ENCODE assay signal across 8 cellular contexts in the genomic region with DNA sequence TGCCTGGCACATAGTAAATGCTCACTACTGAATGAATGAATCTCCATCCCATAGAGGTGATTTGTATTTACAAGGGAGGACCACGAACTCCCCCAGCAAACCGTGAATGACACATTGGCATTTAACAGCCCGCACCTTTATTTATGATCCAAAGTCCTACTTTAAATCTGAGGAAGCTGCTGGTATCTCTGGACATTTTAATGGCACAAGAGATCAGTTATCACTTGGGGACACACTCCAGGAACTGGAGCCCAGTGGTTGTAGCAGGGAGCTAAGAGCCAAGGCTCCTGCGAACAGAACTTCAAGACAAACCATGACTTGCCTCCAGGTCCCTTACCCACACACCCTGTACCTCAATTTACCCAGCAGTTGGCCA. TPM values are rescaled to one million over a fixed set of nuclear protein-coding genes. Genes with fewer than 3 reads are reported as not detected.
DNase-seq lines count a peak whose midpoint lies in the region; ATAC-seq lines count a peak whose summit lies in the region.

No MANE protein-coding gene starts in this region.

- no peaks in the 10 kb centered on the region for H3K27me3 ChIP-seq in subcutaneous abdominal adipose tissue (ENCODE audit: control insufficient read depth in 5 of 5, insufficient read depth in 4 of 5, low read length in 5 of 5)

- intact Hi-C loops in activated CD4-positive, alpha-beta T cell treated with anti-CD3 and anti-CD28 coated beads for 36 hours (cut with DNase I, micrococcal nuclease) = no loop called here

- H3K36me3 ChIP-seq in subcutaneous abdominal adipose tissue (ENCODE audit: control insufficient read depth in 5 of 5, insufficient read depth in 5 of 5, low read length in 5 of 5) = no peaks in the 10 kb centered on the region

- H3K4me3 Mint-ChIP-seq in activated CD4-positive, alpha-beta T cell treated with anti-CD3 and anti-CD28 coated beads for 36 hours = peak overlapping the region; percentile 83
- peak overlapping the region; percentile 93 to 98 (median 96) for H3K4me3 Mint-ChIP-seq in immature natural killer cell

- peak overlapping the region; percentile 62 for H3K27ac ChIP-seq in subcutaneous abdominal adipose tissue (ENCODE audit: low read depth, low read length)

- H3K27ac Mint-ChIP-seq in activated CD4-positive, alpha-beta T cell treated with anti-CD3 and anti-CD28 coated beads for 36 hours = peak overlapping the region; percentile 77
- peak overlapping the region; percentile 95 to 99 for H3K27ac Mint-ChIP-seq in activated naive CD4-positive, alpha-beta T cell treated with anti-CD3 and anti-CD28 coated beads, Interleukin-2, amount 50 U/mL, for 72 hours
- peak overlapping the region; percentile 91 to 96 (median 94) for H3K27ac Mint-ChIP-seq in immature natural killer cell

- H3K9me3 Mint-ChIP-seq in activated CD4-positive, alpha-beta T cell treated with anti-CD3 and anti-CD28 coated beads for 36 hours (ENCODE audit: low read depth) = no peaks in the 10 kb centered on the region
- no peaks in the 10 kb centered on the region for H3K9me3 Mint-ChIP-seq in activated naive CD4-positive, alpha-beta T cell treated with anti-CD3 and anti-CD28 coated beads, Interleukin-2, amount 50 U/mL, for 72 hours
- no peaks in the 10 kb centered on the region for H3K9me3 Mint-ChIP-seq in immature natural killer cell

- no peak for DNase-seq in activated CD4-positive, alpha-beta T cell treated with anti-CD3 and anti-CD28 coated beads for 36 hours
- no peak for DNase-seq in activated CD4-positive, alpha-beta T cell treated with anti-CD3 and anti-CD28 coated beads, Interleukin-2, amount 50 U/mL, for 48 hours
- DNase-seq in activated naive CD4-positive, alpha-beta T cell treated with anti-CD3 and anti-CD28 coated beads, Interleukin-2, amount 50 U/mL, for 72 hours (ENCODE audit: low spot score in 2 of 2) = no peak
- no peak for DNase-seq in immature natural killer cell
- no peak for DNase-seq in H4 (ENCODE audit: low spot score)
- no peak for DNase-seq in GDM1 (lab: John Stamatoyannopoulos, UW)
- DNase-seq in activated CD8-positive, alpha-beta memory T cell treated with anti-CD3 and anti-CD28 coated beads, Interleukin-2, amount 50 U/mL, for 48 hours = no peak

- H3K27me3 Mint-ChIP-seq in activated CD4-positive, alpha-beta T cell treated with anti-CD3 and anti-CD28 coated beads for 36 hours = no peaks in the 10 kb centered on the region
- peaks cover 0 to 12% (median 5%) of the 10 kb centered on the region in 3 donors for H3K27me3 Mint-ChIP-seq in immature natural killer cell (ENCODE audit: low read depth in 3 of 3)

- H3K9me3 ChIP-seq in subcutaneous abdominal adipose tissue (ENCODE audit: control insufficient read depth in 5 of 5, low read length in 5 of 5) = no peaks in the 10 kb centered on the region

- peaks cover 37% of the 10 kb centered on the region for H3K4me1 Mint-ChIP-seq in activated CD4-positive, alpha-beta T cell treated with anti-CD3 and anti-CD28 coated beads for 36 hours
- H3K4me1 Mint-ChIP-seq in immature natural killer cell = peaks cover 35 to 70% of the 10 kb centered on the region in 2 donors

- no peaks in the 10 kb centered on the region for H3K36me3 Mint-ChIP-seq in activated CD4-positive, alpha-beta T cell treated with anti-CD3 and anti-CD28 coated beads for 36 hours (ENCODE audit: low read depth)
- peaks cover 6 to 12% of the 10 kb centered on the region in 2 donors for H3K36me3 Mint-ChIP-seq in activated naive CD4-positive, alpha-beta T cell treated with anti-CD3 and anti-CD28 coated beads, Interleukin-2, amount 50 U/mL, for 72 hours
- H3K36me3 Mint-ChIP-seq in immature natural killer cell = peaks cover 0 to 3% (median 0%) of the 10 kb centered on the region in 3 donors

- peaks cover 2 to 47% (median 20%) of the 10 kb centered on the region in 5 donors for H3K4me1 ChIP-seq in subcutaneous abdominal adipose tissue (ENCODE audit: control insufficient read depth in 5 of 5, insufficient read depth in 5 of 5, low read length in 5 of 5)

- ATAC-seq in activated CD4-positive, alpha-beta T cell treated with anti-CD3 and anti-CD28 coated beads for 36 hours = no peak
- ATAC-seq in activated naive CD4-positive, alpha-beta T cell treated with anti-CD3 and anti-CD28 coated beads, Interleukin-2, amount 50 U/mL, for 72 hours = no peak

- H3K4me3 ChIP-seq in subcutaneous abdominal adipose tissue (ENCODE audit: low read depth in 1 of 5, low read length in 5 of 5) = peak overlapping the region; percentile 78 to 90 (median 84)

- POLR2A ChIA-PET in activated CD4-positive, alpha-beta T cell treated with anti-CD3 and anti-CD28 coated beads for 36 hours (lab: Charles Lee) = no interaction called here

- peak overlapping the region; percentile 63 to 95 (median 92) for H3K9ac ChIP-seq in subcutaneous abdominal adipose tissue (ENCODE audit: low read length in 5 of 5)

- CTCF ChIA-PET in activated CD4-positive, alpha-beta T cell treated with anti-CD3 and anti-CD28 coated beads for 36 hours (lab: Charles Lee) = interaction anchor here (0.6 to 0.9 kb wide), 2 partner anchors 9 to 39 kb away, joined by 3 read pairs; no protein-coding TSS in a partner anchor

RNA-seq across cellular contexts. Expression of a gene that starts 1.2 kb away (rescaled TPM):
- total RNA-seq in activated CD4-positive, alpha-beta T cell treated with anti-CD3 and anti-CD28 coated beads for 36 hours = 10 to 100 TPM in 1 of 2 experiments, 1 to 10 TPM in 1; 7.5 to 11.0 TPM
- 10 to 100 TPM; 14.5 to 14.6 TPM for total RNA-seq in activated naive CD4-positive, alpha-beta T cell treated with anti-CD3 and anti-CD28 coated beads, Interleukin-2, amount 50 U/mL, for 72 hours
- 10 to 100 TPM; 41.0 to 51.5 (median 45.5) TPM for polyA plus RNA-seq in immature natural killer cell
- 16.6 and 18.9 TPM in 2 replicates for total RNA-seq in H4 (2014; rRNA removed; shearing (Covaris generic))

RNA-seq across cellular contexts. Expression of a gene that starts 34.4 kb away (rescaled TPM):
- total RNA-seq in activated CD4-positive, alpha-beta T cell treated with anti-CD3 and anti-CD28 coated beads for 36 hours = 10 to 100 TPM; 23.4 to 32.0 TPM
- total RNA-seq in activated naive CD4-positive, alpha-beta T cell treated with anti-CD3 and anti-CD28 coated beads, Interleukin-2, amount 50 U/mL, for 72 hours = 10 to 100 TPM; 14.0 to 30.8 TPM
- 10 to 100 TPM; 32.3 to 44.9 (median 36.2) TPM for polyA plus RNA-seq in immature natural killer cell
- 27.4 and 37.8 TPM in 2 replicates for total RNA-seq in H4 (2014; rRNA removed; shearing (Covaris generic))

RNA-seq across cellular contexts. Expression of a gene that starts 34.4 kb away (rescaled TPM):
- total RNA-seq in activated CD4-positive, alpha-beta T cell treated with anti-CD3 and anti-CD28 coated beads for 36 hours = 1 to 10 TPM; 7.3 to 8.5 TPM
- total RNA-seq in activated naive CD4-positive, alpha-beta T cell treated with anti-CD3 and anti-CD28 coated beads, Interleukin-2, amount 50 U/mL, for 72 hours = 10 to 100 TPM in 1 of 2 donors, 1 to 10 TPM in 1; 6.0 to 13.1 TPM
- polyA plus RNA-seq in immature natural killer cell = 1 to 10 TPM; 1.4 to 10.0 (median 7.1) TPM
- total RNA-seq in H4 (2014; rRNA removed; shearing (Covaris generic)) = 3.5 and 5.8 TPM in 2 replicates
